ENCODE assay signal across 18 cellular contexts in the genomic region with DNA sequence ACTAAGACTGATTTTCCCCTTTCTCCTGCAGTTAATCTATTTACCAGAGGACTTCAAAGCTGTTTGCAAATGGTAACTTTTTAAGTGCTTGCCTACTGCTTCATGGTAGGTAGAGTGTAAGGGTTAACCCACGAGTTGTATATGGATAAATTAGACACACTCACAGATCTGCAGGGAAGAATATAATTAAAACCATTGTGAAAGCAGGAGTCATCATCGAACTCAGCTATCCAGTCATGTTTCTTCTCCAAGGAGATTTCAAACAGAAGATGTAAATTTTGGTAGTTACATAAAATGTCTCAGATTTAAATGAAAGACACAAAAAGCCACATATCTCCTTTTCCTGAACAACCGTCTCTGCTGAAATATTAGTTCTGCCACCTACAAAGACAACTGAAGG. TPM values are rescaled to one million over a fixed set of nuclear protein-coding genes. Genes with fewer than 3 reads are reported as not detected.
"Had no signal": no experiment of that assay in that cellular context is flagged by ENCODE, and none has a peak within 500 bp of the region (broad histone marks: within the 10 kb centered on the region; RNA-seq: fewer than 3 reads in every experiment).

No MANE protein-coding gene starts in this region.

- H3K9me3 ChIP-seq: esophagus muscularis mucosa, stomach, thoracic aorta, upper lobe of left lung had no signal

- DNase-seq: activated CD4-positive, alpha-beta T cell treated with anti-CD3 and anti-CD28 coated beads, Interleukin-2, amount 50 U/mL, for 1 hour; activated CD8-positive, alpha-beta memory T cell treated with anti-CD3 and anti-CD28 coated beads, Interleukin-2, amount 50 U/mL, for 4 hours; activated naive CD4-positive, alpha-beta T cell treated with anti-CD3 and anti-CD28 coated beads for 36 hours; activated T-cell treated with anti-CD3 and anti-CD28 coated beads, Interleukin-2, amount 50 U/mL, for 4 hours; anterior cingulate cortex; caudate nucleus; head of caudate nucleus; kidney; stimulated activated CD4-positive, alpha-beta T cell treated with anti-CD3 and anti-CD28 coated beads, Interleukin-4, amount 100 ng/mL, for 1 hour; stomach; upper lobe of left lung had no signal

- H3K4me1 ChIP-seq: upper lobe of left lung had no signal

- H3K36me3 ChIP-seq: esophagus muscularis mucosa, stomach, thoracic aorta, upper lobe of left lung had no signal

- FAIRE-seq: endometrium, frontal cortex, kidney had no signal

- ATAC-seq: activated CD4-positive, CD25-positive, alpha-beta regulatory T cell treated with anti-CD3 and anti-CD28 coated beads, Interleukin-2, amount 50 U/mL, for 24 hours; activated T-cell treated with anti-CD3 and anti-CD28 coated beads, Interleukin-2, amount 50 U/mL, for 4 hours; left lobe of liver had no signal

- H3K27ac ChIP-seq: esophagus muscularis mucosa, stomach, upper lobe of left lung had no signal

- H3K4me3 ChIP-seq: esophagus muscularis mucosa, lung, stomach, upper lobe of left lung had no signal

- H3K27me3 ChIP-seq: esophagus muscularis mucosa, stomach, upper lobe of left lung had no signal

RNA-seq across cellular contexts. Expression of gene XG, which starts 0.5 kb away (rescaled TPM):
- total RNA-seq: activated naive CD4-positive, alpha-beta T cell treated with anti-CD3 and anti-CD28 coated beads for 36 hours; activated T-cell treated with anti-CD3 and anti-CD28 coated beads, Interleukin-2, amount 50 U/mL, for 4 hours; frontal cortex; left lobe of liver; stomach had no signal
